1 cellular context compared by ENCODE assay signal in the genomic region with DNA sequence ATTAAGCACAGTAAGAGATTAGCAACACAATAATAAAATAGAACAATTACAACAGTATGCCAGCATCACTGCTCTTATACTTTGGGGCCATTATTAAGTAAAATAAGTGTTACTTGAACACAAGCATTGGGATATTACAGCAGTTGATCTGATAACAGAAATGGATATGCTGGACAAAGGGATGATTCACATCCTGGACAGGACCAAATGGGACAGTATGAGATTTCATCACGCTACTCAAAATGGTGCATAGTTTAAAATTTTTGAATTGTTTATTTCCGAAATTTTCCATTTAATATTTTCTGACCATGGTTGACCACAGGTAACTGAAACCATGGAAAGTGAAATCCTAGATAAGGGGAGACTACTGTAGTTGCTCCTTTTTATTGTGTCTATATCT.
TF ChIP-seq lines count a peak whose summit lies in the region.

No MANE protein-coding gene starts in this region.

TF ChIP-seq in SK-N-SH treated with all-trans-retinoic acid at 6 μM for 48 hours, 23 proteins besides CTCF, POLR2A, EP300 and RAD21:
- TF ChIP-seq, protein P1, sequence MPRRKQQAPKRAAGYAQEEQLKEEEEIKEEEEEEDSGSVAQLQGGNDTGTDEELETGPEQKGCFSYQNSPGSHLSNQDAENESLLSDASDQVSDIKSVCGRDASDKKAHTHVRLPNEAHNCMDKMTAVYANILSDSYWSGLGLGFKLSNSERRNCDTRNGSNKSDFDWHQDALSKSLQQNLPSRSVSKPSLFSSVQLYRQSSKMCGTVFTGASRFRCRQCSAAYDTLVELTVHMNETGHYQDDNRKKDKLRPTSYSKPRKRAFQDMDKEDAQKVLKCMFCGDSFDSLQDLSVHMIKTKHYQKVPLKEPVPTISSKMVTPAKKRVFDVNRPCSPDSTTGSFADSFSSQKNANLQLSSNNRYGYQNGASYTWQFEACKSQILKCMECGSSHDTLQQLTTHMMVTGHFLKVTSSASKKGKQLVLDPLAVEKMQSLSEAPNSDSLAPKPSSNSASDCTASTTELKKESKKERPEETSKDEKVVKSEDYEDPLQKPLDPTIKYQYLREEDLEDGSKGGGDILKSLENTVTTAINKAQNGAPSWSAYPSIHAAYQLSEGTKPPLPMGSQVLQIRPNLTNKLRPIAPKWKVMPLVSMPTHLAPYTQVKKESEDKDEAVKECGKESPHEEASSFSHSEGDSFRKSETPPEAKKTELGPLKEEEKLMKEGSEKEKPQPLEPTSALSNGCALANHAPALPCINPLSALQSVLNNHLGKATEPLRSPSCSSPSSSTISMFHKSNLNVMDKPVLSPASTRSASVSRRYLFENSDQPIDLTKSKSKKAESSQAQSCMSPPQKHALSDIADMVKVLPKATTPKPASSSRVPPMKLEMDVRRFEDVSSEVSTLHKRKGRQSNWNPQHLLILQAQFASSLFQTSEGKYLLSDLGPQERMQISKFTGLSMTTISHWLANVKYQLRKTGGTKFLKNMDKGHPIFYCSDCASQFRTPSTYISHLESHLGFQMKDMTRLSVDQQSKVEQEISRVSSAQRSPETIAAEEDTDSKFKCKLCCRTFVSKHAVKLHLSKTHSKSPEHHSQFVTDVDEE (CRISPR knock-in tag; IDR thresholded peaks at IDR 0.05): no peak
- TF ChIP-seq ZNF565 (CRISPR knock-in tag; conservative IDR thresholded peaks at IDR 0.05; ENCODE audit: low read depth) (no peak), ZNF70 (CRISPR knock-in tag; IDR thresholded peaks at IDR 0.05) (peak; percentile 28; the same call in 1 of the 2 replicates)
TF ChIP-seq in SK-N-SH treated with all-trans-retinoic acid at 6 μM for 48 hours: peak in this region for 1.
